15 cellular contexts compared by ENCODE assay signal in the genomic region with DNA sequence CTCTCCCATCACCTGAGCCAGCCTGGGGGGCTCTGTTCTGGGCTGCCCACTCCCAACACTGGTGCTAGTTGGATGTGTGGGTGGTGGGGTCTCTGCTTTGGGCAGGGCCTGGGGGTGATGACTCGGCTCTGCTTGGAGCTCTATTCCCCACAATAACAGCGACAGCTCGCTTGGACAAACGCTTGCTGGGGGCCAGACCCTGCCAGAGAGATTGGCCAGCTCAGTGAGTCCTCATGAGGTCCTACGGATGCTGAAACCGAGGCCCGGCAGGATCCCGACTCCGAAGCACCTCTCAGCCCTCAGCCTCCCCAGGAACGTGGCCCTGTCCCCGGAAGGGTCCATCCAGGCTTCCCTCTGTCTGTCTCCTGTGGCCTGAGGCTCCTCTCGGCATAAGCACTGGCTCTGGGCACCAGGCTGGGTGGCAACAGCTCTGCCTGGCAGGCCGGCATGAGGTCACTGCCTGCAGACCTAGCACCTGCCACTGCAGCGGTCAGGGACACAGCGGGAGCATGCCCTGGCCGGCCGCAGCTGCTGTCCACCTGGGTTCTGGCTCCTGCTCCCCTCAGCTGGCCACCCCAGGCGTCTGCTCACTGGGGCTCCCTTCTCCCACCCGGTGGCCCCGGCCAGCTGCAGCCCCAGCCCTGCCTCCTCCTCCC. TPM values are rescaled to one million over a fixed set of nuclear protein-coding genes. Genes with fewer than 3 reads are reported as not detected.
DNase-seq lines count a peak whose midpoint lies in the region; ATAC-seq and TF ChIP-seq lines count a peak whose summit lies in the region.
"Had no signal": no experiment of that assay in that cellular context is flagged by ENCODE, and none has a peak within 500 bp of the region (broad histone marks: within the 10 kb centered on the region; RNA-seq: fewer than 3 reads in every experiment).

No MANE protein-coding gene starts in this region.

- peaks cover 4% of the 10 kb centered on the region; the same call in 1 of the 2 replicates for H3K36me3 ChIP-seq in RWPE2 (ENCODE audit: low read depth)
- H3K36me3 ChIP-seq in hepatocyte (replicated peaks; ENCODE audit: insufficient read depth, low read depth): no peaks in the 10 kb centered on the region
- H3K36me3 ChIP-seq: pancreas had no signal

- peak; percentile 9; the same call in 1 of the 3 replicates for ATAC-seq in RWPE2 (ENCODE audit: low read depth)

- peak; percentile 46 for DNase-seq in DMS53 treated with DMSO at 0.1 percent for 48 hours (lab: John Stamatoyannopoulos, UW; ENCODE audit: unreplicated experiment)
- no peak for DNase-seq in RWPE2 (ENCODE audit: low spot score)
- no peak for DNase-seq in hepatocyte (ENCODE audit: low spot score)
- no peak for DNase-seq in NCI-H510A (lab: John Stamatoyannopoulos, UW)
- DNase-seq in GM13977 (ENCODE audit: low spot score): no peak
- DNase-seq in stimulated activated CD4-positive, alpha-beta T cell treated with anti-CD3 and anti-CD28 coated beads, Interleukin-15, amount 100 ng/mL, for 24 hours: no peak
- DNase-seq in foreskin melanocyte: no peak
- DNase-seq: activated CD4-positive, alpha-beta T cell treated with anti-CD3 and anti-CD28 coated beads for 4 hours; activated effector memory CD4-positive, alpha-beta T cell treated with Interleukin-2 at 50 U/mL for 16 hours; CD4-positive, CD25-positive, alpha-beta regulatory T cell; GOT3; kidney glomerular epithelial cell had no signal

- no peaks in the 10 kb centered on the region for H3K9me2 ChIP-seq in hepatocyte (replicated peaks; ENCODE audit: insufficient read depth)

- H3K4me3 ChIP-seq in RWPE2 (ENCODE audit: severe bottlenecking): no peak overlapping the region
- no peak overlapping the region for H3K4me3 ChIP-seq in hepatocyte
- H3K4me3 ChIP-seq in skin epidermis: no peak overlapping the region
- H3K4me3 ChIP-seq: pancreas had no signal

- H3K27ac ChIP-seq in RWPE2 (ENCODE audit: poor library complexity, severe bottlenecking) (peak overlapping the region; percentile 42), hepatocyte (peak overlapping the region; percentile 91), skin epidermis (peak overlapping the region in 11 of 21 experiments; percentile 9 to 83 (median 66))
- H3K27ac ChIP-seq: KMS-11 had no signal

- H3K9me3 ChIP-seq in RWPE2 (ENCODE audit: severe bottlenecking) (no peaks in the 10 kb centered on the region), hepatocyte (ENCODE audit: low read depth) (no peaks in the 10 kb centered on the region)
- H3K9me3 ChIP-seq: pancreas had no signal

- TF ChIP-seq CTCF in RWPE2 (IDR thresholded peaks at IDR 0.05; ENCODE audit: poor library complexity, severe bottlenecking) (no peak), hepatocyte (IDR thresholded peaks at IDR 0.05; ENCODE audit: poor library complexity) (no peak), GM13977 (IDR thresholded peaks at IDR 0.05; ENCODE audit: extremely low read depth, insufficient read depth, missing control alignments) (no peak)

- H3K27me3 ChIP-seq in RWPE2 (ENCODE audit: insufficient read depth, poor library complexity, severe bottlenecking) (no peaks in the 10 kb centered on the region), hepatocyte (no peaks in the 10 kb centered on the region)
- H3K27me3 ChIP-seq: pancreas had no signal

- H4K20me1 ChIP-seq in hepatocyte (ENCODE audit: insufficient read depth, poor library complexity, severe bottlenecking): no peaks in the 10 kb centered on the region

- peak overlapping the region; percentile 45 for H3K4me2 ChIP-seq in hepatocyte
- H3K4me2 ChIP-seq: KMS-11 had no signal

- H3K4me1 ChIP-seq in RWPE2 (ENCODE audit: insufficient read depth, poor library complexity, severe bottlenecking) (peaks cover 9% of the 10 kb centered on the region), hepatocyte (ENCODE audit: insufficient read depth) (peaks cover 56% of the 10 kb centered on the region)
- H3K4me1 ChIP-seq: pancreas had no signal

- WGBS in hepatocyte (ENCODE audit: low lambda C conversion rate, missing lambda C conversion rate): 93% methylated on average over 19 of the region's 20 CpGs

- no peak overlapping the region for H2AFZ ChIP-seq in hepatocyte

- in situ Hi-C loops in GM13977 (cut with MboI; ENCODE audit: low pct_unique_long_range_greater_than_20kb, low sequenced_read_pairs, unreplicated experiment): no loop called here

- H3K79me2 ChIP-seq in hepatocyte: peaks cover 5% of the 10 kb centered on the region

RNA-seq across cellular contexts. Expression of gene NTHL1, which starts 7.1 kb away (rescaled TPM):
- 19.6 and 20.2 TPM in 2 replicates for total RNA-seq in hepatocyte
- polyA plus RNA-seq in hepatocyte: 23.4 and 28.5 TPM in 2 replicates

RNA-seq across cellular contexts. Expression of gene TSC2, which starts 7.2 kb away (rescaled TPM):
- 39.5 and 41.8 TPM in 2 replicates for total RNA-seq in hepatocyte
- 78.7 and 113 TPM in 2 replicates for polyA plus RNA-seq in hepatocyte

RNA-seq across cellular contexts. Expression of gene NHERF2, which starts 13.9 kb away (rescaled TPM):
- 25.9 and 29.6 TPM in 2 replicates for total RNA-seq in hepatocyte
- polyA plus RNA-seq in hepatocyte: 37.7 and 43.8 TPM in 2 replicates

RNA-seq across cellular contexts. Expression of gene NPW, which starts 21.0 kb away (rescaled TPM):
- 2.7 and 4.1 TPM in 2 replicates for total RNA-seq in hepatocyte
- 45.2 and 57.6 TPM in 2 replicates for polyA plus RNA-seq in hepatocyte
- total RNA-seq: CD4-positive, CD25-positive, alpha-beta regulatory T cell had no signal
- polyA plus RNA-seq: CD4-positive, CD25-positive, alpha-beta regulatory T cell had no signal

RNA-seq across cellular contexts. Expression of gene ZNF598, which starts 31.0 kb away (rescaled TPM):
- 22.8 and 42.6 TPM in 2 replicates for total RNA-seq in hepatocyte
- 29.5 and 36.8 TPM in 2 replicates for polyA plus RNA-seq in hepatocyte
